30 cellular contexts compared by ENCODE assay signal in the genomic region with DNA sequence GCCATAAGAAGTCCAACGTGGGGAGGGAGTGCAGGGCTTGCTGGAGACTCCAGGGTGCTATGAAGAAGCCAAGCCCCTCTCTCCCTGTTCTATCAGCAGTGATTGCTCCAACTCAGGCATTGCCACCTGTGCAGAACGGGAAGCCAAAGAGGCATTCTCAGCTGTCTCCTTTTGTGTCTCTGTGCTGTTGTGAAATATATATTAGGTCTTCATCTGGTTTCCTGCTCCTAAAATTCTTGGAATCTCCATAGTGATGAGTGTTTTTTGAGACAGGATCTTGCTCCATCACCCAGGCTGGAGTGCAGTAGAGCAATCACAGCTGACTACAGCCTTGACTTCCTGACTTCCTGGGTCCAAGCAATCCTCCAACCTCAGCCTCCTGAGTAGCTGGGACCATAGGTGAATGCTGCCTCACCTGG. TPM values are rescaled to one million over a fixed set of nuclear protein-coding genes. Genes with fewer than 3 reads are reported as not detected.
DNase-seq lines count a peak whose midpoint lies in the region; ATAC-seq and TF ChIP-seq lines count a peak whose summit lies in the region.
"Had no signal": no experiment of that assay in that cellular context is flagged by ENCODE, and none has a peak within 500 bp of the region (broad histone marks: within the 10 kb centered on the region; RNA-seq: fewer than 3 reads in every experiment).

No MANE protein-coding gene starts in this region.

- H3K4me1 ChIP-seq in heart left ventricle (no peaks in the 10 kb centered on the region), upper lobe of right lung (no peaks in the 10 kb centered on the region)
- H3K4me1 ChIP-seq: BLaER1 treated with 17β-estradiol and CSF1 and Interleukin-3, amounts not matched to agents 10 nM and 100 nM; Caco-2; lower lobe of right lung; prostate gland had no signal

- H3K36me3 ChIP-seq in heart left ventricle (no peaks in the 10 kb centered on the region), upper lobe of right lung (no peaks in the 10 kb centered on the region)
- H3K36me3 ChIP-seq: BLaER1 treated with 17β-estradiol and CSF1 and Interleukin-3, amounts not matched to agents 10 nM and 100 nM; lower lobe of right lung; prostate gland had no signal

- WGBS in heart left ventricle, 4 donors: 54 to 84% (median 75%) methylated on average over 2 of the region's 2 CpGs

- ATAC-seq in heart left ventricle (peak; percentile 33 to 81 (median 54)), upper lobe of right lung (no peak), GM21737 (IDR thresholded peaks at IDR 0.05; ENCODE audit: unreplicated experiment) (no peak)
- ATAC-seq: GM12878, SK-N-SH treated with all-trans-retinoic acid at 6 μM for 48 hours had no signal

- intact Hi-C loops in heart left ventricle (cut with DNase I): no loop called here
- intact Hi-C loops in cardiac septum (cut with DNase I): no loop called here
- intact Hi-C loops in upper lobe of right lung (cut with DNase I): no loop called here

- peak in 1 of 5 donors; percentile 39 for DNase-seq in heart left ventricle
- DNase-seq in cardiac septum (ENCODE audit: low spot score): no peak
- DNase-seq in cardiac fibroblast (ENCODE audit: low read depth in 2 of 2): peak; percentile 54 to 70
- peak; percentile 42 for DNase-seq in iris pigment epithelial cell (ENCODE audit: low read depth)
- peak; percentile 9 for DNase-seq in upper lobe of right lung
- no peak for DNase-seq in SHP77 treated with DMSO at 0.1 percent for 48 hours (lab: John Stamatoyannopoulos, UW)
- DNase-seq in inferior parietal cortex (ENCODE audit: extremely low spot score): no peak
- DNase-seq: activated CD4-positive, alpha-beta T cell treated with anti-CD3 and anti-CD28 coated beads, Interleukin-2, amount 50 U/mL, for 1 hour; aorta; Caco-2; central memory CD4-positive, alpha-beta T cell; dermis blood vessel endothelial cell; DMS79; hypothalamus; islet precursor cell; Karpas-422; lower lobe of right lung; NCI-H1048; NCI-H187; NCI-H2171 treated with DMSO at 0.1 percent for 48 hours; NCI-H69; RPMI8226; T-helper 2 cell had no signal

- no peak overlapping the region for H3K4me3 ChIP-seq in heart left ventricle
- no peak overlapping the region for H3K4me3 ChIP-seq in cardiac fibroblast (replicated peaks in 1 of 2; ENCODE audit: low read depth in 2 of 2, low read length in 2 of 2)
- H3K4me3 ChIP-seq in upper lobe of right lung: no peak overlapping the region
- H3K4me3 ChIP-seq: BLaER1 treated with 17β-estradiol and CSF1 and Interleukin-3, amounts not matched to agents 10 nM and 100 nM; GM12878; lower lobe of right lung; prostate gland; skin epidermis had no signal

- no peak for TF ChIP-seq POLR2A in heart left ventricle (IDR thresholded peaks at IDR 0.05)

- H3K27me3 ChIP-seq in heart left ventricle (no peaks in the 10 kb centered on the region), upper lobe of right lung (no peaks in the 10 kb centered on the region)
- H3K27me3 ChIP-seq: BLaER1 treated with 17β-estradiol and CSF1 and Interleukin-3, amounts not matched to agents 10 nM and 100 nM had no signal

- H3K27ac ChIP-seq in heart left ventricle: no peak overlapping the region
- no peak overlapping the region for H3K27ac ChIP-seq in upper lobe of right lung
- H3K27ac ChIP-seq: BLaER1 treated with 17β-estradiol and CSF1 and Interleukin-3, amounts not matched to agents 10 nM and 100 nM; lower lobe of right lung; prostate gland; skin epidermis; VCaP had no signal

- TF ChIP-seq CTCF in heart left ventricle (IDR thresholded peaks at IDR 0.05) (no peak), cardiac fibroblast (IDR thresholded peaks at IDR 0.05; ENCODE audit: low read depth, low read length) (no peak), upper lobe of right lung (IDR thresholded peaks at IDR 0.05) (no peak)

- H3K9me3 ChIP-seq in heart left ventricle (no peaks in the 10 kb centered on the region), upper lobe of right lung (no peaks in the 10 kb centered on the region)
- H3K9me3 ChIP-seq: Caco-2, lower lobe of right lung, prostate gland had no signal

RNA-seq across cellular contexts. Expression of a gene that starts 51.2 kb away (rescaled TPM):
- total RNA-seq in heart left ventricle (10 to 100 TPM; 13.1 to 36.5 (median 24.7) TPM), cardiac septum (27.2 TPM), upper lobe of right lung (40.1 TPM)
- polyA plus RNA-seq in heart left ventricle: 10 to 100 TPM in 1 of 2 donors, 1 to 10 TPM in 1; 7.6 to 11.7 TPM

Comparison
In these comparisons a context has a peak if more than half of its experiments do, and no peak if none do; other contexts are left out.
1. ATAC-seq: peak in heart left ventricle (4 of 4); none in upper lobe of right lung (single experiment) and GM21737 (single experiment).
2. DNase-seq: peak in cardiac fibroblast (2 of 2), iris pigment epithelial cell (single experiment) and upper lobe of right lung (single experiment); none in cardiac septum (single experiment), SHP77 treated with DMSO at 0.1 percent for 48 hours (single experiment) and inferior parietal cortex (single experiment).